Comparison of ENCODE assay signal across 8 cellular contexts in the genomic region with DNA sequence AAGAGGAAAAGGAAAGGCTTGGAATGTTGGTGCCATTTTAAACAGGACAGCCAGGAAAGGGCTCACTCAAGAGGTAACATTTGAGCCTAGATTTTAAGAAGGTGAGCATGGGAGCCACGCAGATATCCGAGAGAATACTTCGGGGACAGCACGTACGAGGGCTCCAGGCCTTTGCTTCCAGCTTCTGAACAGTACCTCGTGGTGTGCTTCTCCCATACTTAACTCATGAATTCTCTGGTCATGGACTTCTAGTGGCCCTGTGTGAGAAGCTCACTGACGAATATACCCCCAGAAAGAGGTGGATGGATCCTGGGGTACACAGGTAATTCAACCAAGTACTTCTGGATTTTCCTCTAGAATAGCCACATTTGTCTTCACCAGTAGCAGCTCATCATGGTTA. TPM values are rescaled to one million over a fixed set of nuclear protein-coding genes. Genes with fewer than 3 reads are reported as not detected.
"Had no signal": no experiment of that assay in that cellular context is flagged by ENCODE, and none has a peak within 500 bp of the region (broad histone marks: within the 10 kb centered on the region; RNA-seq: fewer than 3 reads in every experiment).

No MANE protein-coding gene starts in this region.

- ATAC-seq: HepG2 had no signal

- H3K27ac ChIP-seq: HL-60 had no signal

- H3K4me1 Mint-ChIP-seq: IgD-negative memory B cell had no signal

- H3K4me3 Mint-ChIP-seq: H9, IgD-negative memory B cell had no signal

- H3K27ac Mint-ChIP-seq: H9, IgD-negative memory B cell had no signal

- H3K36me3 Mint-ChIP-seq: IgD-negative memory B cell had no signal

- DNase-seq: GOT3, H9, HCEC 1CT, KG1 had no signal

RNA-seq across cellular contexts. Expression of a gene that starts 2.7 kb away (rescaled TPM):
- total RNA-seq: HepG2, HT1080 had no signal
